ENCODE assay signal across 28 cellular contexts in genomic region chr2:223366566-223366965, GRCh38.
"Had no signal": no experiment of that assay in that cellular context is flagged by ENCODE, and none has a peak within 500 bp of the region (broad histone marks: within the 10 kb centered on the region; RNA-seq: fewer than 3 reads in every experiment).

No MANE protein-coding gene starts in this region.

- H3K27ac ChIP-seq: ascending aorta, breast epithelium, cardiac muscle cell, colonic mucosa, epithelial cell of prostate, esophagus squamous epithelium, gastroesophageal sphincter had no signal

- H3K4me1 ChIP-seq: ascending aorta, breast epithelium, colonic mucosa, esophagus squamous epithelium, gastroesophageal sphincter had no signal

- H3K4me3 ChIP-seq: ascending aorta, breast epithelium, cardiac muscle cell, colonic mucosa, esophagus squamous epithelium, gastroesophageal sphincter had no signal

- ATAC-seq: activated CD4-positive, alpha-beta T cell treated with anti-CD3 and anti-CD28 coated beads for 36 hours; activated CD8-positive, alpha-beta memory T cell treated with anti-CD3 and anti-CD28 coated beads, Interleukin-2, amount 10 ng/mL, durations not matched to agents 7 days and 5 days; activated CD8-positive, alpha-beta T cell treated with anti-CD3 and anti-CD28 coated beads, Interleukin-2, amount 10 ng/mL, durations not matched to agents 7 days and 5 days; activated naive CD4-positive, alpha-beta T cell treated with anti-CD3 and anti-CD28 coated beads, Interleukin-2, amount 50 U/mL, for 72 hours; gastroesophageal sphincter had no signal

- DNase-seq: activated CD4-positive, alpha-beta memory T cell treated with anti-CD3 and anti-CD28 coated beads for 36 hours; activated CD4-positive, alpha-beta T cell treated with anti-CD3 and anti-CD28 coated beads for 36 hours; activated CD4-positive, alpha-beta T cell treated with anti-CD3 and anti-CD28 coated beads, Interleukin-2, amount 10 ng/mL, durations not matched to agents 24 days and 14 days; activated CD4-positive, CD25-positive, alpha-beta regulatory T cell; activated CD4-positive, CD25-positive, alpha-beta regulatory T cell treated with anti-CD3 and anti-CD28 coated beads, Interleukin-2, amount 50 U/mL, for 72 hours; activated CD8-positive, alpha-beta memory T cell treated with anti-CD3 and anti-CD28 coated beads, Interleukin-2, amount 10 ng/mL, durations not matched to agents 7 days and 5 days; activated CD8-positive, alpha-beta memory T cell treated with anti-CD3 and anti-CD28 coated beads, Interleukin-2, amount 50 U/mL, for 4 hours; activated CD8-positive, alpha-beta T cell treated with anti-CD3 and anti-CD28 coated beads, Interleukin-2, amount 10 ng/mL, durations not matched to agents 7 days and 5 days; activated gamma-delta T cell; activated naive CD4-positive, alpha-beta T cell; activated naive CD4-positive, alpha-beta T cell treated with anti-CD3 and anti-CD28 coated beads, Interleukin-2, amount 10 ng/mL, durations not matched to agents 7 days and 5 days; activated naive CD8-positive, alpha-beta T cell treated with anti-CD3 and anti-CD28 coated beads, Interleukin-2, amount 10 ng/mL, durations not matched to agents 7 days and 5 days; activated T-cell treated with anti-CD3 and anti-CD28 coated beads, Interleukin-2, amount 50 U/mL, for 1 hour; activated T-cell treated with anti-CD3 and anti-CD28 coated beads, Interleukin-2, amount 50 U/mL, for 48 hours; central memory CD4-positive, alpha-beta T cell; cerebellar nuclear complex; colonic mucosa; effector CD8-positive, alpha-beta T cell; esophagus squamous epithelium; foreskin melanocyte; head of caudate nucleus; hippocampal formation had no signal

- H3K9me3 ChIP-seq: ascending aorta, breast epithelium, colonic mucosa, esophagus squamous epithelium, gastroesophageal sphincter had no signal

- H3K27me3 ChIP-seq: ascending aorta, breast epithelium, cardiac muscle cell, colonic mucosa, esophagus squamous epithelium, gastroesophageal sphincter had no signal

- H3K36me3 ChIP-seq: ascending aorta, breast epithelium, cardiac muscle cell, colonic mucosa, esophagus squamous epithelium, gastroesophageal sphincter had no signal
